1 cellular context compared by ENCODE assay signal in genomic region chr6:63689421-63689820, GRCh38.
TF ChIP-seq lines count a peak whose summit lies in the region.

No MANE protein-coding gene starts in this region.

TF ChIP-seq in SK-N-SH, 30 proteins besides CTCF, POLR2A, EP300 and RAD21 (continued from another document):
- TF ChIP-seq, protein P1, sequence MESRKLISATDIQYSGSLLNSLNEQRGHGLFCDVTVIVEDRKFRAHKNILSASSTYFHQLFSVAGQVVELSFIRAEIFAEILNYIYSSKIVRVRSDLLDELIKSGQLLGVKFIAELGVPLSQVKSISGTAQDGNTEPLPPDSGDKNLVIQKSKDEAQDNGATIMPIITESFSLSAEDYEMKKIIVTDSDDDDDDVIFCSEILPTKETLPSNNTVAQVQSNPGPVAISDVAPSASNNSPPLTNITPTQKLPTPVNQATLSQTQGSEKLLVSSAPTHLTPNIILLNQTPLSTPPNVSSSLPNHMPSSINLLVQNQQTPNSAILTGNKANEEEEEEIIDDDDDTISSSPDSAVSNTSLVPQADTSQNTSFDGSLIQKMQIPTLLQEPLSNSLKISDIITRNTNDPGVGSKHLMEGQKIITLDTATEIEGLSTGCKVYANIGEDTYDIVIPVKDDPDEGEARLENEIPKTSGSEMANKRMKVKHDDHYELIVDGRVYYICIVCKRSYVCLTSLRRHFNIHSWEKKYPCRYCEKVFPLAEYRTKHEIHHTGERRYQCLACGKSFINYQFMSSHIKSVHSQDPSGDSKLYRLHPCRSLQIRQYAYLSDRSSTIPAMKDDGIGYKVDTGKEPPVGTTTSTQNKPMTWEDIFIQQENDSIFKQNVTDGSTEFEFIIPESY (IDR thresholded peaks at IDR 0.05; ENCODE audit: borderline replicate concordance, low read depth), result no peak
- TF ChIP-seq, protein P2, sequence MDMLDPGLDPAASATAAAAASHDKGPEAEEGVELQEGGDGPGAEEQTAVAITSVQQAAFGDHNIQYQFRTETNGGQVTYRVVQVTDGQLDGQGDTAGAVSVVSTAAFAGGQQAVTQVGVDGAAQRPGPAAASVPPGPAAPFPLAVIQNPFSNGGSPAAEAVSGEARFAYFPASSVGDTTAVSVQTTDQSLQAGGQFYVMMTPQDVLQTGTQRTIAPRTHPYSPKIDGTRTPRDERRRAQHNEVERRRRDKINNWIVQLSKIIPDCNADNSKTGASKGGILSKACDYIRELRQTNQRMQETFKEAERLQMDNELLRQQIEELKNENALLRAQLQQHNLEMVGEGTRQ (IDR thresholded peaks at IDR 0.05; ENCODE audit: borderline replicate concordance, low read depth, low read length), result no peak
